16 cellular contexts compared by ENCODE assay signal in the genomic region with DNA sequence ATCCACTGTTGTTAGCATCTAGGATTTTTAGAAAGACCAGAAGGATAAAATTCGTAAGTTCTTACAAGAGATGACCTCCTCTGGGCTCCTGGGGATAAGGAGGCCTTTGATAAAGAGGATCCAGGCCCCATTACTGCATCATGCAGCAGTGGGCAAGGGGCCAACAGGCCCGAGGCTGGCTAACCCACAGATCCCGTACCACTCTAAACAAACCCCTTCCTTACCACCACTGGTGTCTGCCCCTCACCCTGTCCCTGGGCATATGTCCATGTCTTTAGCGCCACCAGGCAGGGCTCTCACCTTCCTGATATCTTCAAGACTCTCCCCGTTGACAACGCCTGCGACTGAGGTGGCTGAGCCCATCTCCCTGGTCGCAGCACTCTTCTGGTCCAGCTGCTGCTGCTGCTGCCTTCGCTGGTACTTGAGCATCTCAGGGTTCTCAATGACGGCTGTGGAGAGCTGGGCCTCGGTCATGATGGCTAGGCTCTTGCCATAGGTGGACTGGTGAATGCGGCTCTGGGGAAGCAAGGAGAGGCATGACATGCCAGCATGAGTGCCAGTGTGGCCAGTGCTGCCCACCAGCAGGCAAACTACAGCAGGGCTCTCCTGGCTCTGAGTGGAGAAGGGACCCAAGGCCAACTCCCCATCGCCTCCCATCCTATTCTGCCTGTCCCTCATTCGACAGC. TPM values are rescaled to one million over a fixed set of nuclear protein-coding genes. Genes with fewer than 3 reads are reported as not detected.
DNase-seq lines count a peak whose midpoint lies in the region; ATAC-seq, FAIRE-seq and TF ChIP-seq lines count a peak whose summit lies in the region.
"Had no signal": no experiment of that assay in that cellular context is flagged by ENCODE, and none has a peak within 500 bp of the region (broad histone marks: within the 10 kb centered on the region; RNA-seq: fewer than 3 reads in every experiment).

No MANE protein-coding gene starts in this region.

- H3K36me3 ChIP-seq in BE2C = peaks cover 74% of the 10 kb centered on the region
- H3K36me3 ChIP-seq in GM12878 (ENCODE audit: control insufficient read depth in 2 of 2, insufficient read depth in 2 of 2, low read length in 1 of 2) = peaks cover 26 to 33% of the 10 kb centered on the region in 2 experiments
- peaks cover 43 to 97% (median 65%) of the 10 kb centered on the region in 4 donors for H3K36me3 ChIP-seq in sigmoid colon
- H3K36me3 ChIP-seq in pancreas = peaks cover 3 to 54% (median 18%) of the 10 kb centered on the region in 3 donors

- in situ Hi-C loops in GM12878 (cut with MboI) = no loop called here

- no peaks in the 10 kb centered on the region for H3K27me3 ChIP-seq in BE2C
- no peaks in the 10 kb centered on the region for H3K27me3 ChIP-seq in GM12878 (replicated peaks in 1 of 2; ENCODE audit: control insufficient read depth in 2 of 2, insufficient read depth in 2 of 2, low read length in 1 of 2)
- H3K27me3 ChIP-seq in sigmoid colon = no peaks in the 10 kb centered on the region
- H3K27me3 ChIP-seq in pancreas = no peaks in the 10 kb centered on the region
- H3K27me3 ChIP-seq: BLaER1 treated with 17β-estradiol and CSF1 and Interleukin-3, amounts not matched to agents 10 nM and 100 nM had no signal

- no TSS peak for BruUV-seq in GM12878 (replicated peaks; lab: Mats Ljungman, UMichigan)

- no peak for FAIRE-seq in GM12878 (lab: Jason Lieb, UNC)
- no peak for FAIRE-seq in pancreas (lab: Jason Lieb, UNC)
- FAIRE-seq: A549, GM18507, H54 had no signal

- no peak overlapping the region for H3K4me3 ChIP-seq in BE2C (ENCODE audit: low read depth, low read length)
- no peak overlapping the region for H3K4me3 ChIP-seq in GM12878
- no peak overlapping the region for H3K4me3 ChIP-seq in sigmoid colon
- no peak overlapping the region for H3K4me3 ChIP-seq in pancreas
- H3K4me3 ChIP-seq: A549; BLaER1 treated with 17β-estradiol and CSF1 and Interleukin-3, amounts not matched to agents 10 nM and 100 nM; GM23248 had no signal

- no peaks in the 10 kb centered on the region for H3K9me3 ChIP-seq in BE2C
- H3K9me3 ChIP-seq in GM12878 (replicated peaks; ENCODE audit: control insufficient read depth, insufficient read depth, low read length) = no peaks in the 10 kb centered on the region
- no peaks in the 10 kb centered on the region for H3K9me3 ChIP-seq in sigmoid colon
- H3K9me3 ChIP-seq in pancreas = no peaks in the 10 kb centered on the region
- H3K9me3 ChIP-seq: A549; BLaER1 treated with 17β-estradiol and CSF1 and Interleukin-3, amounts not matched to agents 10 nM and 100 nM had no signal

- ATAC-seq in GM12878 (no peak), left lobe of liver (no peak), HG02623 (IDR thresholded peaks at IDR 0.05; ENCODE audit: unreplicated experiment) (no peak), GM19023 (IDR thresholded peaks at IDR 0.05; ENCODE audit: unreplicated experiment) (no peak), pancreas (no peak)
- ATAC-seq: A549, HCT116 had no signal

- H2AFZ ChIP-seq in GM12878 (ENCODE audit: control insufficient read depth, low read depth, low read length) = no peak overlapping the region
- H2AFZ ChIP-seq: GM23248 had no signal

- TF ChIP-seq CTCF in BE2C (IDR thresholded peaks at IDR 0.05; ENCODE audit: low read depth, low read length) = no peak
- no peak for TF ChIP-seq CTCF in GM12878 (IDR thresholded peaks at IDR 0.05 in 2 of 3, conservative IDR thresholded peaks at IDR 0.05 in 1 of 3; ENCODE audit: control insufficient read depth in 2 of 3, extremely low read depth in 1 of 3, insufficient read depth in 1 of 3, low read depth in 3 of 3, low read length in 3 of 3)
- no peak for TF ChIP-seq CTCF in sigmoid colon (IDR thresholded peaks at IDR 0.05)
- TF ChIP-seq CTCF in pancreas (IDR thresholded peaks at IDR 0.05) = no peak

- no peaks in the 10 kb centered on the region; the same call in 1 of the 2 replicates for H4K20me1 ChIP-seq in GM12878 (ENCODE audit: control insufficient read depth, insufficient read depth)

- H3K9ac ChIP-seq in GM12878 (ENCODE audit: control insufficient read depth, insufficient read depth, low read length) = no peak overlapping the region
- H3K9ac ChIP-seq: BLaER1 treated with 17β-estradiol and CSF1 and Interleukin-3, amounts not matched to agents 10 nM and 100 nM; GM23248 had no signal

- TF ChIP-seq EP300 in GM12878 (IDR thresholded peaks at IDR 0.05; ENCODE audit: borderline replicate concordance in 1 of 2, control insufficient read depth in 1 of 2, low read depth in 2 of 2, low read length in 2 of 2) = no peak
- TF ChIP-seq EP300 in sigmoid colon (IDR thresholded peaks at IDR 0.05) = no peak

- intact Hi-C loops in GM12878 (cut with micrococcal nuclease; ENCODE audit: unreplicated experiment) = no loop called here
- intact Hi-C loops in sigmoid colon (cut with DNase I) = no loop called here
- intact Hi-C loops in pancreas (cut with DNase I) = no loop called here

- H3K4me1 ChIP-seq in BE2C (no peaks in the 10 kb centered on the region), GM12878 (ENCODE audit: control insufficient read depth, insufficient read depth, low read length) (no peaks in the 10 kb centered on the region), sigmoid colon (no peaks in the 10 kb centered on the region), pancreas (no peaks in the 10 kb centered on the region)
- H3K4me1 ChIP-seq: A549; BLaER1 treated with 17β-estradiol and CSF1 and Interleukin-3, amounts not matched to agents 10 nM and 100 nM had no signal

- H3K27ac ChIP-seq in GM12878 (ENCODE audit: control insufficient read depth, insufficient read depth) (no peak overlapping the region), sigmoid colon (no peak overlapping the region), pancreas (no peak overlapping the region)
- H3K27ac ChIP-seq: A549; BLaER1 treated with 17β-estradiol and CSF1 and Interleukin-3, amounts not matched to agents 10 nM and 100 nM; GM23248 had no signal

- 95% methylated on average over 14 of the region's 14 CpGs for WGBS in GM12878 (ENCODE audit: insufficient coverage, insufficient replicate concordance, low lambda C conversion rate, missing lambda C conversion rate)
- WGBS in sigmoid colon, 2 donors = 94% methylated on average over 14 of the region's 14 CpGs
- 92 to 97% methylated on average over 14 of the region's 14 CpGs for WGBS in pancreas, 2 donors

- DNase-seq in BE2C = peak; percentile 42
- no peak for DNase-seq in GM12878 (ENCODE audit: low read depth, low spot score)
- DNase-seq in left lobe of liver (ENCODE audit: low spot score) = peak; percentile 36
- DNase-seq in sigmoid colon = peak; percentile 53
- DNase-seq in pancreas = no peak
- DNase-seq: Calu3; CD4-positive, alpha-beta T cell; DMS 273 treated with DMSO at 0.1 percent for 48 hours; GM23248 had no signal

- no peak overlapping the region for H3K4me2 ChIP-seq in GM12878 (ENCODE audit: control insufficient read depth, insufficient read depth)
- H3K4me2 ChIP-seq: A549; BLaER1 treated with 17β-estradiol and CSF1 and Interleukin-3, amounts not matched to agents 10 nM and 100 nM had no signal

- H3K79me2 ChIP-seq in GM12878 (ENCODE audit: control insufficient read depth, insufficient read depth, low read length) = no peaks in the 10 kb centered on the region

- 0 out of 2 replicates have a peak, but pooled peaks have one; percentile 24 for TF ChIP-seq POLR2A in GM12878 (IDR thresholded peaks at IDR 0.05; ENCODE audit: low read depth, low read length)
- no peak for TF ChIP-seq POLR2A in sigmoid colon (IDR thresholded peaks at IDR 0.05)

- CTCF ChIA-PET in GM12878 (lab: Yijun Ruan, JAX) = interaction anchor here (1.0 kb wide), 1 partner anchor 93 kb away, joined by 3 read pairs; no protein-coding TSS in a partner anchor

- SMC1A ChIA-PET in GM12878 (lab: Charles Lee; ENCODE audit: uncharacterized antibody, unreplicated experiment) = no interaction called here

- POLR2A ChIA-PET in GM12878 (lab: Charles Lee) = no interaction called here

- RAD21 ChIA-PET in GM12878 (lab: Charles Lee; ENCODE audit: unreplicated experiment) = no interaction called here

- no peak for TF ChIP-seq RAD21 in GM12878 (IDR thresholded peaks at IDR 0.05; ENCODE audit: insufficient read depth, low read depth, low read length)

RNA-seq across cellular contexts. Expression of a gene that starts 46.2 kb away (rescaled TPM):
- 87.6 TPM for polyA plus RNA-seq in BE2C (2012; ENCODE audit: insufficient read depth, insufficient read length, low read depth)
- 16.7 and 16.8 TPM in 2 replicates for total RNA-seq in GM12878 (2013; cell fraction: nucleolus; rRNA removed)
- total RNA-seq in GM12878 (2014; rRNA removed) = 14.7 and 15.6 TPM in 2 replicates
- 12.6 and 13.5 TPM in 2 replicates for total RNA-seq in GM12878 (2014; rRNA removed; fragmentation: Illumina TruSeq; extraction: Trizol)
- 32.2 and 32.7 TPM in 2 replicates for total RNA-seq in GM12878 (2021)
- polyA plus RNA-seq in GM12878 (2011; ENCODE audit: low read depth) = 6.7 TPM
- 10.8 and 19.9 TPM in 2 replicates for polyA plus RNA-seq in GM12878 (2011; rRNA removed)
- polyA plus RNA-seq in GM12878 (2011; cell fraction: cytosol; rRNA removed) = 21.5 and 26.0 TPM in 2 replicates
- 28.7 and 32.1 TPM in 2 replicates for polyA plus RNA-seq in GM12878 (2011; cell fraction: nucleus; rRNA removed)
- polyA plus RNA-seq in GM12878 (2012) = 11.0 and 13.2 TPM in 2 replicates
- 11.5 and 20.2 TPM in 2 replicates for polyA plus RNA-seq in GM12878 (2014; fragmentation: Illumina TruSeq; extraction: Trizol)
- under 1 TPM; 0.34 to 0.60 TPM for polyA plus RNA-seq in GM12878 (2014; fragmentation: Nextera tagmentation; extraction: Ambion mirVana)
- polyA plus RNA-seq in GM12878 (2014; rRNA removed) = 23.5 and 26.6 TPM in 2 replicates
- polyA plus RNA-seq in GM12878 (2016; fragmentation: Nextera tagmentation; extraction: Ambion mirVana) = 1 to 10 TPM; 2.1 to 2.8 TPM
- polyA minus RNA-seq in GM12878 (2011; rRNA and poly(A)+ RNA removed) = 27.6 and 31.8 TPM in 2 replicates
- polyA minus RNA-seq in GM12878 (2011; cell fraction: cytosol; rRNA and poly(A)+ RNA removed) = 9.1 and 12.8 TPM in 2 replicates
- polyA minus RNA-seq in GM12878 (2011; cell fraction: nucleus; rRNA and poly(A)+ RNA removed) = 5.7 and 14.7 TPM in 2 replicates
- total RNA-seq in left lobe of liver = 20.2 TPM
- 10 to 100 TPM; 11.8 to 18.6 (median 16.0) TPM for total RNA-seq in sigmoid colon
- polyA plus RNA-seq in sigmoid colon = 10 to 100 TPM; 11.1 to 25.0 (median 13.2) TPM
- 10 to 100 TPM in 2 of 6 donors, 1 to 10 TPM in 4; 8.8 to 14.6 (median 9.5) TPM for total RNA-seq in pancreas
- polyA plus RNA-seq in pancreas = 10 to 100 TPM in 1 of 2 donors, 1 to 10 TPM in 1; 6.1 to 12.2 TPM

RNA-seq across cellular contexts. Expression of a gene that starts 47.0 kb away (rescaled TPM):
- 173 TPM for polyA plus RNA-seq in BE2C (2012; ENCODE audit: insufficient read depth, insufficient read length, low read depth)
- 5.7 and 6.6 TPM in 2 replicates for total RNA-seq in GM12878 (2013; cell fraction: nucleolus; rRNA removed)
- total RNA-seq in GM12878 (2014; rRNA removed) = 48.0 and 51.9 TPM in 2 replicates
- 55.9 and 58.1 TPM in 2 replicates for total RNA-seq in GM12878 (2014; rRNA removed; fragmentation: Illumina TruSeq; extraction: Trizol)
- 41.2 and 42.4 TPM in 2 replicates for total RNA-seq in GM12878 (2021)
- 32.8 TPM for polyA plus RNA-seq in GM12878 (2011; ENCODE audit: low read depth)
- 62.3 and 72.3 TPM in 2 replicates for polyA plus RNA-seq in GM12878 (2011; rRNA removed)
- 33.8 and 45.2 TPM in 2 replicates for polyA plus RNA-seq in GM12878 (2011; cell fraction: cytosol; rRNA removed)
- polyA plus RNA-seq in GM12878 (2011; cell fraction: nucleus; rRNA removed) = 21.5 and 26.3 TPM in 2 replicates
- polyA plus RNA-seq in GM12878 (2012) = 36.6 and 36.9 TPM in 2 replicates
- polyA plus RNA-seq in GM12878 (2014; fragmentation: Illumina TruSeq; extraction: Trizol) = 66.0 and 78.0 TPM in 2 replicates
- polyA plus RNA-seq in GM12878 (2014; fragmentation: Nextera tagmentation; extraction: Ambion mirVana) = 100 to 1,000 TPM; 180 to 207 TPM
- 53.8 and 64.4 TPM in 2 replicates for polyA plus RNA-seq in GM12878 (2014; rRNA removed)
- 100 to 1,000 TPM; 124 to 131 TPM for polyA plus RNA-seq in GM12878 (2016; fragmentation: Nextera tagmentation; extraction: Ambion mirVana)
- polyA minus RNA-seq in GM12878 (2011; rRNA and poly(A)+ RNA removed) = 18.1 and 18.3 TPM in 2 replicates
- polyA minus RNA-seq in GM12878 (2011; cell fraction: cytosol; rRNA and poly(A)+ RNA removed) = 8.8 and 10.3 TPM in 2 replicates
- polyA minus RNA-seq in GM12878 (2011; cell fraction: nucleus; rRNA and poly(A)+ RNA removed) = 5.6 and 8.9 TPM in 2 replicates
- total RNA-seq in left lobe of liver = 27.8 TPM
- 10 to 100 TPM; 19.5 to 32.3 (median 26.4) TPM for total RNA-seq in sigmoid colon
- polyA plus RNA-seq in sigmoid colon = 10 to 100 TPM; 25.7 to 32.4 (median 30.1) TPM
- 10 to 100 TPM; 10.4 to 19.1 (median 13.5) TPM for total RNA-seq in pancreas
- 10 to 100 TPM; 27.2 to 32.0 TPM for polyA plus RNA-seq in pancreas

Comparison
In these comparisons a context has a peak if more than half of its experiments do, and no peak if none do; other contexts are left out.
1. DNase-seq: peak in BE2C (single experiment), left lobe of liver (single experiment) and sigmoid colon (single experiment); none in GM12878 (single experiment) and pancreas (0 of 6).